28 cellular contexts compared by ENCODE assay signal in the genomic region with DNA sequence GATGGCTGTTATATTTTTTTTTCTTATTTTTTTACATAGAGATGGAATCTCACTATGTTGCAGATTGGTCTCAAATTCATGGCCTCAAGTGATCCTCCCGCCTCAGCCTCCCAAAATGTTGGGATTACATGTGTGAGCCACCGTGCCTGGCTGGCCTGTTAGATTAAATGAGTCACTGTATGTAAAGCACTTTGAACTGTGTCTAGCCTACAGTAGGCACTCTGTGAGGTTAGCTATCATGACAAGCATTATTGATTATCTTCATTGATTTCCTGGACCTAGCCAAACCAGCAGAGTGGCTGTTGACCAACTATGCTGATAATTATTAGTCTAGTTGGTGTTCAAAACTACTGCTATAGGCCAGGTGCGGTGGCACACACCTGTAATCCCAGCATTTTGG.
"Had no signal": no experiment of that assay in that cellular context is flagged by ENCODE, and none has a peak within 500 bp of the region (broad histone marks: within the 10 kb centered on the region; RNA-seq: fewer than 3 reads in every experiment).

No MANE protein-coding gene starts in this region.

- H3K9me3 ChIP-seq: adrenal gland, breast epithelium had no signal

- DNase-seq: activated CD4-positive, alpha-beta T cell treated with anti-CD3 and anti-CD28 coated beads, Interleukin-2, amount 10 ng/mL, durations not matched to agents 24 days and 14 days; activated CD4-positive, alpha-beta T cell treated with anti-CD3 and anti-CD28 coated beads, Interleukin-2, amount 50 U/mL, for 4 hours; activated CD8-positive, alpha-beta memory T cell treated with anti-CD3 and anti-CD28 coated beads, Interleukin-2, amount 50 U/mL, for 4 hours; activated CD8-positive, alpha-beta T cell treated with anti-CD3 and anti-CD28 coated beads for 36 hours; activated gamma-delta T cell treated with Interleukin-2 at 50 U/mL for 16 hours; activated naive CD4-positive, alpha-beta T cell treated with anti-CD3 and anti-CD28 coated beads for 36 hours; activated T-cell treated with anti-CD3 and anti-CD28 coated beads for 4 hours; activated T-cell treated with anti-CD3 and anti-CD28 coated beads, Interleukin-2, amount 50 U/mL, for 4 hours; adrenal gland; body of pancreas; MM.1S; MV-4-11; NCI-H1092; NCI-H1436 treated with DMSO at 0.1 percent for 48 hours; NCI-H1694 treated with DMSO at 0.1 percent for 48 hours; NCI-H2029; NCI-H345; NCI-H524 treated with DMSO at 0.1 percent for 48 hours; NK-92 treated with Interleukin-12 subunit alpha and Interleukin-12 subunit beta, amount 100 ng/mL, for 24 hours; PC-3; SIG-M5 had no signal

- H3K4me3 Mint-ChIP-seq: activated CD4-positive, alpha-beta T cell treated with anti-CD3 and anti-CD28 coated beads, Interleukin-2, amount 10 ng/mL, durations not matched to agents 24 days and 14 days; activated CD8-positive, alpha-beta T cell treated with anti-CD3 and anti-CD28 coated beads for 36 hours; activated naive CD4-positive, alpha-beta T cell treated with anti-CD3 and anti-CD28 coated beads for 36 hours; activated T-cell treated with anti-CD3 and anti-CD28 coated beads, Interleukin-2, amount 50 U/mL, for 4 hours; activated T-helper 1 cell treated with anti-CD3 and anti-CD28 coated beads, Interleukin-12 subunit alpha, Interleukin-12 subunit beta, Interleukin-2, Interleukin-4 antibody, amounts not matched to agents 30 ng/mL and 10 ng/mL and 1 ng/mL, durations not matched to agents 14 hours and 24 hours and 36 hours; T-helper 2 cell treated with Interferon-gamma antibody and Interleukin-4, amounts not matched to agents 5 μg/mL and 100 μg/mL, for 36 hours had no signal

- H3K27me3 ChIP-seq: adrenal gland, body of pancreas, breast epithelium had no signal

- H3K4me3 ChIP-seq: adrenal gland, body of pancreas, breast epithelium had no signal

- H3K36me3 ChIP-seq: adrenal gland, breast epithelium had no signal

- ATAC-seq: activated CD8-positive, alpha-beta T cell treated with anti-CD3 and anti-CD28 coated beads for 36 hours; activated naive CD4-positive, alpha-beta T cell treated with anti-CD3 and anti-CD28 coated beads, Interleukin-2, amount 50 U/mL, for 72 hours; activated T-cell treated with anti-CD3 and anti-CD28 coated beads, Interleukin-2, amount 50 U/mL, for 4 hours; body of pancreas; Right ventricle myocardium inferior had no signal

- H3K27ac Mint-ChIP-seq: activated CD4-positive, alpha-beta T cell treated with anti-CD3 and anti-CD28 coated beads, Interleukin-2, amount 10 ng/mL, durations not matched to agents 24 days and 14 days; activated CD8-positive, alpha-beta T cell treated with anti-CD3 and anti-CD28 coated beads for 36 hours; activated naive CD4-positive, alpha-beta T cell treated with anti-CD3 and anti-CD28 coated beads for 36 hours; activated naive CD4-positive, alpha-beta T cell treated with anti-CD3 and anti-CD28 coated beads, Interleukin-2, amount 50 U/mL, for 72 hours; activated T-helper 1 cell treated with anti-CD3 and anti-CD28 coated beads, Interleukin-12 subunit alpha, Interleukin-12 subunit beta, Interleukin-2, Interleukin-4 antibody, amounts not matched to agents 30 ng/mL and 10 ng/mL and 1 ng/mL, durations not matched to agents 14 hours and 24 hours and 36 hours; T-helper 2 cell treated with Interferon-gamma antibody and Interleukin-4, amounts not matched to agents 5 μg/mL and 100 μg/mL, for 36 hours had no signal

- H3K9ac ChIP-seq: KMS-11 had no signal

- H3K27ac ChIP-seq: adrenal gland, body of pancreas, breast epithelium, KMS-11, RWPE1 had no signal

- H3K4me2 ChIP-seq: KMS-11 had no signal

- H3K27me3 Mint-ChIP-seq: activated CD4-positive, alpha-beta T cell treated with anti-CD3 and anti-CD28 coated beads, Interleukin-2, amount 10 ng/mL, durations not matched to agents 24 days and 14 days; activated CD8-positive, alpha-beta T cell treated with anti-CD3 and anti-CD28 coated beads for 36 hours had no signal

- H3K4me1 ChIP-seq: adrenal gland, body of pancreas, breast epithelium had no signal
